12 cellular contexts compared by ENCODE assay signal in the genomic region with DNA sequence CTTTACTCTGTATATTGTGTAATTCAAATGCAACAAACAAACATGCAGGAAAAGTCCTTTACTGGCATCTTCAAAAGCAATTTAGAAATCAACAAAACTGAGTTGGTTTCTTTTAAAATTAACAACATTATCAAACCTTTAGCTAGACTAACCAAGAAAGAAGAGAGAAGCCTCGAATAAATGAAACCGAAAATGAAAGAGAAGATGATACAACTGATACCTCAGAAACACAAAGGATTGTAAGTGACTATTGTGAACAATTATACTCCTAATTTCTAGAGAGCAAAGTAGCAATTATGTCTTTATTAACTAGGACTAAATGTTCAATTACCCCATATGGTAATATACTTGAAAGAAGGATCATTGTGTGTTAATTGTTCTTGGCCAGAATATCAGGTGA. TPM values are rescaled to one million over a fixed set of nuclear protein-coding genes. Genes with fewer than 3 reads are reported as not detected.
DNase-seq lines count a peak whose midpoint lies in the region; ATAC-seq, FAIRE-seq and TF ChIP-seq lines count a peak whose summit lies in the region.
"Had no signal": no experiment of that assay in that cellular context is flagged by ENCODE, and none has a peak within 500 bp of the region (broad histone marks: within the 10 kb centered on the region; RNA-seq: fewer than 3 reads in every experiment).

No MANE protein-coding gene starts in this region.

- no peaks in the 10 kb centered on the region for H3K9me3 Mint-ChIP-seq in CD14-positive monocyte
- no peaks in the 10 kb centered on the region for H3K9me3 Mint-ChIP-seq in activated CD8-positive, alpha-beta T cell treated with anti-CD3 and anti-CD28 coated beads, Interleukin-2, amount 10 ng/mL, durations not matched to agents 7 days and 5 days (ENCODE audit: insufficient read depth)

- FAIRE-seq in HTR-8/SVneo (lab: Jason Lieb, UNC): no peak

- H3K27ac ChIP-seq in tibial artery: no peak overlapping the region
- H3K27ac ChIP-seq: psoas muscle had no signal

- peaks cover 0 to 9% (median 3%) of the 10 kb centered on the region in 4 donors for H3K4me1 ChIP-seq in tibial artery
- H3K4me1 ChIP-seq: HAP-1, psoas muscle had no signal

- H3K27me3 Mint-ChIP-seq in CD14-positive monocyte (ENCODE audit: low read depth in 3 of 3): peaks cover 0 to 6% (median 3%) of the 10 kb centered on the region in 3 donors
- H3K27me3 Mint-ChIP-seq in activated CD8-positive, alpha-beta T cell treated with anti-CD3 and anti-CD28 coated beads, Interleukin-2, amount 10 ng/mL, durations not matched to agents 7 days and 5 days (ENCODE audit: low read depth): peaks cover 4% of the 10 kb centered on the region

- H3K9me3 ChIP-seq in tibial artery: no peaks in the 10 kb centered on the region
- H3K9me3 ChIP-seq: HAP-1, heart right ventricle, psoas muscle had no signal

- no peaks in the 10 kb centered on the region for H3K36me3 Mint-ChIP-seq in CD14-positive monocyte
- H3K36me3 Mint-ChIP-seq in activated CD8-positive, alpha-beta T cell treated with anti-CD3 and anti-CD28 coated beads, Interleukin-2, amount 10 ng/mL, durations not matched to agents 7 days and 5 days (ENCODE audit: low read depth): no peaks in the 10 kb centered on the region

- DNase-seq in CD14-positive monocyte (ENCODE audit: low spot score) (no peak), DMS79 treated with DMSO at 0.1 percent for 48 hours (lab: John Stamatoyannopoulos, UW) (no peak), HTR-8/SVneo (ENCODE audit: insufficient read length, low spot score) (no peak), NCI-H1930 (lab: John Stamatoyannopoulos, UW) (no peak), tibial artery (no peak)
- DNase-seq in activated CD8-positive, alpha-beta T cell treated with anti-CD3 and anti-CD28 coated beads, Interleukin-2, amount 10 ng/mL, durations not matched to agents 7 days and 5 days: no peak
- DNase-seq: heart right ventricle, NCI-H1694, psoas muscle had no signal

- H3K36me3 ChIP-seq in tibial artery: no peaks in the 10 kb centered on the region
- H3K36me3 ChIP-seq: HAP-1, heart right ventricle had no signal

- H3K4me1 Mint-ChIP-seq in CD14-positive monocyte: peaks cover 10% of the 10 kb centered on the region
- H3K4me1 Mint-ChIP-seq in activated CD8-positive, alpha-beta T cell treated with anti-CD3 and anti-CD28 coated beads, Interleukin-2, amount 10 ng/mL, durations not matched to agents 7 days and 5 days (ENCODE audit: low read depth): peaks cover 10% of the 10 kb centered on the region

- CTCF ChIA-PET in activated CD8-positive, alpha-beta T cell treated with anti-CD3 and anti-CD28 coated beads, Interleukin-2, amount 10 ng/mL, durations not matched to agents 7 days and 5 days (lab: Charles Lee): no interaction called here

- H3K4me3 Mint-ChIP-seq in CD14-positive monocyte: peak overlapping the region; percentile 48 to 72
- H3K4me3 Mint-ChIP-seq in activated CD8-positive, alpha-beta T cell treated with anti-CD3 and anti-CD28 coated beads, Interleukin-2, amount 10 ng/mL, durations not matched to agents 7 days and 5 days: peak overlapping the region; percentile 67

- H3K4me3 ChIP-seq in tibial artery: no peak overlapping the region
- H3K4me3 ChIP-seq: HAP-1, psoas muscle had no signal

- TF ChIP-seq CTCF in CD14-positive monocyte (IDR thresholded peaks at IDR 0.05) (no peak), tibial artery (IDR thresholded peaks at IDR 0.05) (no peak)

- peak; percentile 72 for ATAC-seq in GM19324 (IDR thresholded peaks at IDR 0.05; ENCODE audit: low FRiP score, unreplicated experiment)
- ATAC-seq in HG03060 (IDR thresholded peaks at IDR 0.05; ENCODE audit: low read depth, unreplicated experiment): peak; percentile 70
- no peak for ATAC-seq in activated CD8-positive, alpha-beta T cell treated with anti-CD3 and anti-CD28 coated beads, Interleukin-2, amount 10 ng/mL, durations not matched to agents 7 days and 5 days
- ATAC-seq: heart right ventricle, psoas muscle had no signal

- H3K27ac Mint-ChIP-seq in CD14-positive monocyte: peak overlapping the region in 1 of 7 donors; percentile 44
- H3K27ac Mint-ChIP-seq in activated CD8-positive, alpha-beta T cell treated with anti-CD3 and anti-CD28 coated beads, Interleukin-2, amount 10 ng/mL, durations not matched to agents 7 days and 5 days: peak overlapping the region; percentile 70

- POLR2A ChIA-PET in activated CD8-positive, alpha-beta T cell treated with anti-CD3 and anti-CD28 coated beads, Interleukin-2, amount 10 ng/mL, durations not matched to agents 7 days and 5 days (lab: Charles Lee): no interaction called here

- intact Hi-C loops in CD14-positive monocyte (cut with micrococcal nuclease) (no loop called here), tibial artery (cut with DNase I; ENCODE audit: low total_unique reads) (no loop called here)

- no peaks in the 10 kb centered on the region for H3K27me3 ChIP-seq in tibial artery
- H3K27me3 ChIP-seq: heart right ventricle had no signal

RNA-seq across cellular contexts. Expression of a gene that starts 49.2 kb away (rescaled TPM):
- polyA plus RNA-seq in CD14-positive monocyte: under 1 TPM; 0.27 to 0.31 TPM
- total RNA-seq in activated CD8-positive, alpha-beta T cell treated with anti-CD3 and anti-CD28 coated beads, Interleukin-2, amount 10 ng/mL, durations not matched to agents 7 days and 5 days: not detected
